In genomic region chr1:117802546-117803257, GRCh38 we compare ENCODE assay signal across 1 cellular context.
TF ChIP-seq lines count a peak whose summit lies in the region.

No MANE protein-coding gene starts in this region.

TF ChIP-seq in IMR-90, 13 proteins besides CTCF, POLR2A, EP300 and RAD21 (continued from another document):
- TF ChIP-seq USF2 (IDR thresholded peaks at IDR 0.05; ENCODE audit: low read depth, low read length) (no peak), RFX5 (IDR thresholded peaks at IDR 0.05; ENCODE audit: low read depth, low read length) (no peak)
